Comparison of ENCODE assay signal across 12 cellular contexts in the genomic region with DNA sequence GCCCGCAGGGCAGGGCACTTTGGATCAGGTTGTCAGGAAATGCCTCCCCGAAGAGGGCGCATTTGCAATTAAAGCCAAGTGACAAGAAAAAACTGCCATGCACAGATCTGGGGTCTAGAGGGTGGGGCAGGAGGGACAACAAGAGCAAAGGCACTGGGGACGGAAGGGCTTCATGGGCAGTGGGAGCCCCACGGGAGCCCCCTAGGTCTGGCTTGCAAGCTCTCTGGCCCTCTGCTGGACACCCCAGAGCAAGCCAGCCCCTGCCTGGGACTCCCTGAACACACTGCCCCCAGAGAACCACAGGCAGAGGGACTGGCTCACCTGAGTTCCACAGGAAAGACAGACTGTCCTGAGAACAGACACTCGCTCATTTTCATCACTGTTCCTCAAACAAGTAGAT. TPM values are rescaled to one million over a fixed set of nuclear protein-coding genes. Genes with fewer than 3 reads are reported as not detected.
DNase-seq lines count a peak whose midpoint lies in the region; ATAC-seq and TF ChIP-seq lines count a peak whose summit lies in the region.
"Had no signal": no experiment of that assay in that cellular context is flagged by ENCODE, and none has a peak within 500 bp of the region (broad histone marks: within the 10 kb centered on the region; RNA-seq: fewer than 3 reads in every experiment).

No MANE protein-coding gene starts in this region.

- H3K36me3 ChIP-seq in body of pancreas (replicated peaks in 1 of 2; ENCODE audit: insufficient read depth in 1 of 2, low read depth in 2 of 2): no peaks in the 10 kb centered on the region
- H3K36me3 ChIP-seq: neutrophil, suprapubic skin had no signal

- DNase-seq in ELF-1 (ENCODE audit: low read depth, low spot score): peak; percentile 19
- DNase-seq in HuH-7 (ENCODE audit: low spot score): peak; percentile 45
- peak; percentile 81 for DNase-seq in chondrocyte (ENCODE audit: low spot score)
- DNase-seq in osteocyte (ENCODE audit: extremely low spot score, unreplicated experiment): no peak
- no peak for DNase-seq in activated naive CD4-positive, alpha-beta T cell treated with anti-CD3 and anti-CD28 coated beads, Interleukin-2, amount 50 U/mL, for 16 hours
- DNase-seq in NCI-H1048 (lab: John Stamatoyannopoulos, UW): no peak
- no peak for DNase-seq in body of pancreas
- no peak for DNase-seq in C1 segment of cervical spinal cord (lab: John Stamatoyannopoulos, UW)
- DNase-seq: activated effector memory CD4-positive, alpha-beta T cell treated with anti-CD3 and anti-CD28 coated beads, Interleukin-2, amount 50 U/mL, for 16 hours; small intestine had no signal

- H3K27ac Mint-ChIP-seq in chondrocyte (ENCODE audit: unreplicated experiment) (no peak overlapping the region), osteocyte (ENCODE audit: unreplicated experiment) (no peak overlapping the region)

- H3K4me3 ChIP-seq in body of pancreas: no peak overlapping the region
- H3K4me3 ChIP-seq: suprapubic skin had no signal

- ATAC-seq in body of pancreas: no peak

- TF ChIP-seq CTCF in chondrocyte (IDR thresholded peaks at IDR 0.05) (peak; percentile 38), osteocyte (IDR thresholded peaks at IDR 0.05) (peak; percentile 15), body of pancreas (IDR thresholded peaks at IDR 0.05) (no peak)

- intact Hi-C loops in body of pancreas (cut with DNase I): no loop called here

- no peak overlapping the region for H3K27ac ChIP-seq in body of pancreas
- H3K27ac ChIP-seq: neutrophil, suprapubic skin had no signal

- no peaks in the 10 kb centered on the region for H3K27me3 ChIP-seq in body of pancreas
- H3K27me3 ChIP-seq: neutrophil, suprapubic skin had no signal

- H3K36me3 Mint-ChIP-seq in chondrocyte (ENCODE audit: low read depth) (no peaks in the 10 kb centered on the region), osteocyte (ENCODE audit: unreplicated experiment) (no peaks in the 10 kb centered on the region)

- H3K9me3 Mint-ChIP-seq in chondrocyte (ENCODE audit: low read depth) (no peaks in the 10 kb centered on the region), osteocyte (ENCODE audit: unreplicated experiment) (no peaks in the 10 kb centered on the region)

- H3K4me1 ChIP-seq in body of pancreas: no peaks in the 10 kb centered on the region
- H3K4me1 ChIP-seq: suprapubic skin had no signal

- peaks cover 11% of the 10 kb centered on the region for H3K27me3 Mint-ChIP-seq in chondrocyte (ENCODE audit: low read depth)
- H3K27me3 Mint-ChIP-seq in osteocyte (ENCODE audit: unreplicated experiment): peaks cover 10% of the 10 kb centered on the region

- H3K9me3 ChIP-seq in body of pancreas: no peaks in the 10 kb centered on the region
- H3K9me3 ChIP-seq: neutrophil, suprapubic skin had no signal

- 49 to 60% methylated on average over 6 of the region's 6 CpGs for WGBS in body of pancreas, 2 donors

- no peaks in the 10 kb centered on the region for H3K4me1 Mint-ChIP-seq in chondrocyte (ENCODE audit: low read depth)
- H3K4me1 Mint-ChIP-seq in osteocyte (ENCODE audit: unreplicated experiment): no peaks in the 10 kb centered on the region

- H3K4me3 Mint-ChIP-seq in chondrocyte (ENCODE audit: unreplicated experiment): no peak overlapping the region
- no peak overlapping the region for H3K4me3 Mint-ChIP-seq in osteocyte (ENCODE audit: unreplicated experiment)

- no peak for TF ChIP-seq POLR2A in body of pancreas (IDR thresholded peaks at IDR 0.05)

RNA-seq across cellular contexts. Expression of a gene that starts 30.2 kb away (rescaled TPM):
- total RNA-seq in chondrocyte (43.7 to 46.9 TPM (median 46.4 TPM) in 3 replicates), osteocyte (40.0 and 42.7 TPM in 2 replicates), body of pancreas (10 to 100 TPM; 18.2 to 23.7 TPM)

Comparison
In these comparisons a context has a peak if more than half of its experiments do, and no peak if none do; other contexts are left out.
1. DNase-seq: peak in ELF-1 (single experiment), HuH-7 (single experiment) and chondrocyte (single experiment); none in osteocyte (single experiment), activated naive CD4-positive, alpha-beta T cell treated with anti-CD3 and anti-CD28 coated beads, Interleukin-2, amount 50 U/mL, for 16 hours (single experiment), NCI-H1048 (single experiment), body of pancreas (0 of 4) and C1 segment of cervical spinal cord (0 of 14).
2. CTCF ChIP-seq: peak in chondrocyte (single experiment) and osteocyte (single experiment); none in body of pancreas (0 of 7).